ENCODE assay signal across 18 cellular contexts in genomic region chr9:74006935-74007334, GRCh38.
DNase-seq lines count a peak whose midpoint lies in the region; ATAC-seq and TF ChIP-seq lines count a peak whose summit lies in the region.
"Had no signal": no experiment of that assay in that cellular context is flagged by ENCODE, and none has a peak within 500 bp of the region (broad histone marks: within the 10 kb centered on the region; RNA-seq: fewer than 3 reads in every experiment).

No MANE protein-coding gene starts in this region.

- H3K9me2 ChIP-seq in SK-N-SH: no peaks in the 10 kb centered on the region

- no peaks in the 10 kb centered on the region for H3K27me3 Mint-ChIP-seq in stimulated activated naive CD8-positive, alpha-beta T cell treated with anti-CD3 and anti-CD28 coated beads, Interleukin-15, amount 100 ng/mL, for 72 hours
- H3K27me3 Mint-ChIP-seq: activated naive CD8-positive, alpha-beta T cell treated with anti-CD3 and anti-CD28 coated beads, Interleukin-2, amount 50 U/mL, for 24 hours had no signal

- H3K27me3 ChIP-seq in SK-N-SH (ENCODE audit: insufficient read depth): no peaks in the 10 kb centered on the region
- peaks cover 3% of the 10 kb centered on the region; the same call in 1 of the 2 replicates for H3K27me3 ChIP-seq in SJCRH30
- H3K27me3 ChIP-seq: ovary, Peyer's patch had no signal

- peak; percentile 42 for TF ChIP-seq RAD21 in SK-N-SH (IDR thresholded peaks at IDR 0.05; ENCODE audit: low read length)

- H4K20me1 ChIP-seq in SK-N-SH (ENCODE audit: insufficient read depth): no peaks in the 10 kb centered on the region

- no peak overlapping the region for H2AFZ ChIP-seq in SK-N-SH (ENCODE audit: low read depth)

- 31% methylated on average over 2 of the region's 2 CpGs for WGBS in SK-N-SH (ENCODE audit: low lambda C conversion rate)

- H3K9ac ChIP-seq in SK-N-SH: no peak overlapping the region

- DNase-seq in SK-N-SH (peak; percentile 4), SJCRH30 (peak; percentile 21 to 49), fibroblast of peridontal ligament (ENCODE audit: extremely low read depth) (peak; percentile 41)
- DNase-seq in stimulated activated naive CD8-positive, alpha-beta T cell treated with anti-CD3 and anti-CD28 coated beads, Interleukin-15, amount 100 ng/mL, for 72 hours: no peak
- DNase-seq in stimulated activated CD4-positive, alpha-beta T cell treated with anti-CD3 and anti-CD28 coated beads, Interleukin-4, amount 100 ng/mL, for 1 hour: no peak
- DNase-seq: activated CD4-positive, alpha-beta T cell treated with anti-CD3 and anti-CD28 coated beads, Interleukin-2, amount 50 U/mL, for 1 hour; activated naive CD8-positive, alpha-beta T cell treated with anti-CD3 and anti-CD28 coated beads, Interleukin-2, amount 50 U/mL, for 24 hours; activated T-cell treated with anti-CD3 and anti-CD28 coated beads, Interleukin-2, amount 50 U/mL, for 4 hours; Caco-2; immature natural killer cell; Karpas-422; NCI-H2029 treated with DMSO at 0.1 percent for 48 hours; ovary; Peyer's patch had no signal

- POLR2A ChIA-PET in SK-N-SH (lab: Yijun Ruan, JAX): no interaction called here

- H3K4me1 ChIP-seq in SK-N-SH (ENCODE audit: control insufficient read depth in 1 of 2, insufficient read depth in 2 of 2, low read depth in 1 of 2, low read length in 1 of 2): no peaks in the 10 kb centered on the region
- no peaks in the 10 kb centered on the region for H3K4me1 ChIP-seq in SJCRH30
- H3K4me1 ChIP-seq: A549, Caco-2, Peyer's patch had no signal

- no peaks in the 10 kb centered on the region for H3K4me1 Mint-ChIP-seq in stimulated activated naive CD8-positive, alpha-beta T cell treated with anti-CD3 and anti-CD28 coated beads, Interleukin-15, amount 100 ng/mL, for 72 hours
- H3K4me1 Mint-ChIP-seq: activated naive CD8-positive, alpha-beta T cell treated with anti-CD3 and anti-CD28 coated beads, Interleukin-2, amount 50 U/mL, for 24 hours; immature natural killer cell had no signal

- no peaks in the 10 kb centered on the region for H3K36me3 ChIP-seq in SK-N-SH (replicated peaks in 1 of 2; ENCODE audit: control insufficient read depth in 1 of 2, insufficient read depth in 2 of 2, low read length in 1 of 2)
- no peaks in the 10 kb centered on the region for H3K36me3 ChIP-seq in SJCRH30
- H3K36me3 ChIP-seq: ovary, Peyer's patch had no signal

- no peak overlapping the region for H3K27ac ChIP-seq in SK-N-SH (ENCODE audit: low read depth in 2 of 2, low read length in 1 of 2)
- H3K27ac ChIP-seq in SJCRH30: no peak overlapping the region
- H3K27ac ChIP-seq: A549, ovary, Peyer's patch had no signal

- no peaks in the 10 kb centered on the region for H3F3A ChIP-seq in SK-N-SH (replicated peaks; ENCODE audit: insufficient read depth)

- no peak overlapping the region for H3K4me3 Mint-ChIP-seq in stimulated activated naive CD8-positive, alpha-beta T cell treated with anti-CD3 and anti-CD28 coated beads, Interleukin-15, amount 100 ng/mL, for 72 hours
- H3K4me3 Mint-ChIP-seq: activated naive CD8-positive, alpha-beta T cell treated with anti-CD3 and anti-CD28 coated beads, Interleukin-2, amount 50 U/mL, for 24 hours; activated T-cell treated with anti-CD3 and anti-CD28 coated beads, Interleukin-2, amount 50 U/mL, for 4 hours; immature natural killer cell had no signal

- TF ChIP-seq EP300 in SK-N-SH (IDR thresholded peaks at IDR 0.05; ENCODE audit: borderline replicate concordance in 1 of 2, low read depth in 1 of 2, low read length in 1 of 2): no peak

- peaks cover 4 to 5% of the 10 kb centered on the region in 2 donors for H3K9me3 Mint-ChIP-seq in stimulated activated naive CD8-positive, alpha-beta T cell treated with anti-CD3 and anti-CD28 coated beads, Interleukin-15, amount 100 ng/mL, for 72 hours
- H3K9me3 Mint-ChIP-seq: activated naive CD8-positive, alpha-beta T cell treated with anti-CD3 and anti-CD28 coated beads, Interleukin-2, amount 50 U/mL, for 24 hours had no signal

- no peak overlapping the region for H3K27ac Mint-ChIP-seq in stimulated activated naive CD8-positive, alpha-beta T cell treated with anti-CD3 and anti-CD28 coated beads, Interleukin-15, amount 100 ng/mL, for 72 hours
- H3K27ac Mint-ChIP-seq: activated naive CD8-positive, alpha-beta T cell treated with anti-CD3 and anti-CD28 coated beads, Interleukin-2, amount 50 U/mL, for 24 hours; immature natural killer cell had no signal

- H3K9me3 ChIP-seq in SK-N-SH (no peaks in the 10 kb centered on the region), SJCRH30 (replicated peaks) (no peaks in the 10 kb centered on the region)
- H3K9me3 ChIP-seq: A549, Caco-2, ovary, Peyer's patch had no signal

- H3K79me2 ChIP-seq in SK-N-SH (ENCODE audit: insufficient read depth): no peaks in the 10 kb centered on the region

- H3K4me3 ChIP-seq in SK-N-SH (ENCODE audit: low read depth in 2 of 2, low read length in 1 of 2) (no peak overlapping the region), SJCRH30 (no peak overlapping the region)
- H3K4me3 ChIP-seq: A549, ovary, Peyer's patch had no signal

- no peak for TF ChIP-seq CTCF in SK-N-SH (IDR thresholded peaks at IDR 0.05)

- CTCF ChIA-PET in SK-N-SH (lab: Yijun Ruan, JAX): no interaction called here

- ATAC-seq in SK-N-SH treated with all-trans-retinoic acid at 6 μM for 48 hours (no peak), HG03439 (IDR thresholded peaks at IDR 0.05; ENCODE audit: unreplicated experiment) (no peak), esophagus mucosa (no peak)
- ATAC-seq in stimulated activated naive CD8-positive, alpha-beta T cell treated with anti-CD3 and anti-CD28 coated beads, Interleukin-15, amount 100 ng/mL, for 72 hours: no peak
- ATAC-seq: A549; activated naive CD8-positive, alpha-beta T cell treated with anti-CD3 and anti-CD28 coated beads, Interleukin-2, amount 50 U/mL, for 24 hours; activated T-cell treated with anti-CD3 and anti-CD28 coated beads, Interleukin-2, amount 50 U/mL, for 4 hours had no signal

- no peak overlapping the region for H3K4me2 ChIP-seq in SK-N-SH
- H3K4me2 ChIP-seq: A549 had no signal

TF ChIP-seq in SK-N-SH, 30 proteins besides CTCF, POLR2A, EP300 and RAD21:
- no peak for TF ChIP-seq GATA2 (CRISPR knock-in tag; IDR thresholded peaks at IDR 0.05)
- no peak for TF ChIP-seq CHD2 (IDR thresholded peaks at IDR 0.05; ENCODE audit: low read length, partially characterized antibody)
- TF ChIP-seq MXI1 (IDR thresholded peaks at IDR 0.05; ENCODE audit: low read depth, low read length): no peak

TF ChIP-seq in SK-N-SH treated with all-trans-retinoic acid at 6 μM for 48 hours, 23 proteins besides CTCF, POLR2A, EP300 and RAD21 (continues in another document):
- TF ChIP-seq TOX (CRISPR knock-in tag; IDR thresholded peaks at IDR 0.05; ENCODE audit: borderline replicate concordance) (no peak), CREB5 (CRISPR knock-in tag; IDR thresholded peaks at IDR 0.05; ENCODE audit: low read depth) (no peak), RARB (CRISPR knock-in tag; IDR thresholded peaks at IDR 0.05) (no peak), BACH2 (CRISPR knock-in tag; IDR thresholded peaks at IDR 0.05; ENCODE audit: borderline replicate concordance) (no peak), GLIS3 (CRISPR knock-in tag; IDR thresholded peaks at IDR 0.05) (no peak), SNAI2 (CRISPR knock-in tag; IDR thresholded peaks at IDR 0.05) (no peak), OSR1 (CRISPR knock-in tag; IDR thresholded peaks at IDR 0.05) (no peak), CSDC2 (CRISPR knock-in tag; IDR thresholded peaks at IDR 0.05) (no peak), ZFP30 (CRISPR knock-in tag; IDR thresholded peaks at IDR 0.05) (no peak), TSHZ2 (CRISPR knock-in tag; IDR thresholded peaks at IDR 0.05) (no peak), ARNTL (CRISPR knock-in tag; IDR thresholded peaks at IDR 0.05; ENCODE audit: borderline replicate concordance, low read depth) (no peak), PPARA (CRISPR knock-in tag; IDR thresholded peaks at IDR 0.05; ENCODE audit: borderline replicate concordance) (no peak), ZFP3 (CRISPR knock-in tag; IDR thresholded peaks at IDR 0.05) (no peak)

Comparison
In these comparisons a context has a peak if more than half of its experiments do, and no peak if none do; other contexts are left out.
1. DNase-seq: peak in SK-N-SH (single experiment), SJCRH30 (2 of 2) and fibroblast of peridontal ligament (single experiment); none in stimulated activated naive CD8-positive, alpha-beta T cell treated with anti-CD3 and anti-CD28 coated beads, Interleukin-15, amount 100 ng/mL, for 72 hours (0 of 2) and stimulated activated CD4-positive, alpha-beta T cell treated with anti-CD3 and anti-CD28 coated beads, Interleukin-4, amount 100 ng/mL, for 1 hour (single experiment).